ENCODE assay signal across 26 cellular contexts in genomic region chr5:140349244-140349643, GRCh38. TPM values are rescaled to one million over a fixed set of nuclear protein-coding genes. Genes with fewer than 3 reads are reported as not detected.
DNase-seq lines count a peak whose midpoint lies in the region; ATAC-seq and TF ChIP-seq lines count a peak whose summit lies in the region.
"Had no signal": no experiment of that assay in that cellular context is flagged by ENCODE, and none has a peak within 500 bp of the region (broad histone marks: within the 10 kb centered on the region; RNA-seq: fewer than 3 reads in every experiment).

No MANE protein-coding gene starts in this region.

- H3K36me3 Mint-ChIP-seq in T-cell: no peaks in the 10 kb centered on the region
- H3K36me3 Mint-ChIP-seq: naive thymus-derived CD8-positive, alpha-beta T cell had no signal

- H3K9me3 ChIP-seq in MG63 (no peaks in the 10 kb centered on the region), mucosa of rectum (ENCODE audit: control insufficient read depth in 2 of 2, low read length in 2 of 2) (no peaks in the 10 kb centered on the region), upper lobe of right lung (no peaks in the 10 kb centered on the region)
- H3K9me3 ChIP-seq: A549, esophagus muscularis mucosa, heart right ventricle, pancreas, vagina had no signal

- no peak overlapping the region for H3K27ac Mint-ChIP-seq in T-cell

- CTCF ChIA-PET in T-cell (lab: Charles Lee): interaction anchor here (0.7 to 1.6 kb wide), 3 partner anchors 14 to 105 kb away, joined by 3 to 10 read pairs (median 5); no protein-coding TSS in a partner anchor

- H3K27ac ChIP-seq in mucosa of rectum (ENCODE audit: low read depth in 2 of 2, low read length in 2 of 2) (peak overlapping the region; percentile 71 to 74), upper lobe of right lung (no peak overlapping the region)
- H3K27ac ChIP-seq: A549, esophagus muscularis mucosa, heart right ventricle, HL-60, pancreas, vagina had no signal

- H3K27me3 ChIP-seq in MG63: no peaks in the 10 kb centered on the region
- no peaks in the 10 kb centered on the region for H3K27me3 ChIP-seq in mucosa of rectum (ENCODE audit: control insufficient read depth in 2 of 2, insufficient read depth in 2 of 2, low read length in 2 of 2)
- no peaks in the 10 kb centered on the region for H3K27me3 ChIP-seq in upper lobe of right lung
- H3K27me3 ChIP-seq: esophagus muscularis mucosa, heart right ventricle, pancreas, vagina had no signal

- ATAC-seq in esophagus mucosa: peak; percentile 47
- ATAC-seq in upper lobe of right lung: no peak
- no peak for ATAC-seq in GM19397 (IDR thresholded peaks at IDR 0.05; ENCODE audit: unreplicated experiment)
- no peak for ATAC-seq in T-cell (replicated peaks in 1 of 4)
- ATAC-seq: A549; heart right ventricle; naive thymus-derived CD8-positive, alpha-beta T cell; pancreas had no signal

- DNase-seq in AG10803 (ENCODE audit: low read depth) (peak; percentile 31), MG63 (peak; percentile 85), upper lobe of right lung (no peak), T-cell (no peak), HUDEP-2 (lab: John Stamatoyannopoulos, UW; ENCODE audit: unreplicated experiment in 76 of 76) (no peak)
- DNase-seq: activated gamma-delta T cell; amniotic stem cell; DMS 273 treated with DMSO at 0.1 percent for 48 hours; heart right ventricle; naive thymus-derived CD8-positive, alpha-beta T cell; NCI-H2029; NCI-H446 treated with DMSO at 0.1 percent for 48 hours; pancreas; SHP77; stimulated activated CD4-positive, alpha-beta T cell treated with anti-CD3 and anti-CD28 coated beads, Interleukin-4, amount 100 ng/mL, for 1 hour had no signal

- TF ChIP-seq CTCF in AG10803 (conservative IDR thresholded peaks at IDR 0.05; ENCODE audit: low read length): no peak
- no peak for TF ChIP-seq CTCF in upper lobe of right lung (IDR thresholded peaks at IDR 0.05)

- H3K4me3 ChIP-seq in AG10803 (ENCODE audit: low read length) (no peak overlapping the region), MG63 (no peak overlapping the region), mucosa of rectum (ENCODE audit: low read length in 2 of 2) (no peak overlapping the region), upper lobe of right lung (no peak overlapping the region)
- H3K4me3 ChIP-seq: A549, esophagus muscularis mucosa, heart right ventricle, lung, pancreas, skin epidermis, vagina had no signal

- H3K27me3 Mint-ChIP-seq in T-cell: peaks cover 0 to 11% of the 10 kb centered on the region in 2 donors

- H3K9ac ChIP-seq in mucosa of rectum (ENCODE audit: low read depth in 1 of 2, low read length in 2 of 2): no peak overlapping the region

- intact Hi-C loops in upper lobe of right lung (cut with DNase I): loop anchor here (5.0 kb wide), 1 partner anchor 107 kb away; no protein-coding TSS in a partner anchor

- no peak overlapping the region for H3K4me3 Mint-ChIP-seq in T-cell
- H3K4me3 Mint-ChIP-seq: CD14-positive monocyte; naive thymus-derived CD8-positive, alpha-beta T cell had no signal

- H3K4me1 ChIP-seq in mucosa of rectum (ENCODE audit: control insufficient read depth in 2 of 2, insufficient read depth in 2 of 2, low read length in 2 of 2) (peaks cover 26 to 43% of the 10 kb centered on the region in 2 donors), upper lobe of right lung (peaks cover 18% of the 10 kb centered on the region)

- POLR2A ChIA-PET in T-cell (lab: Charles Lee): no interaction called here

- H3K36me3 ChIP-seq in MG63 (peaks cover 14% of the 10 kb centered on the region), mucosa of rectum (ENCODE audit: control insufficient read depth in 2 of 2, insufficient read depth in 2 of 2, low read length in 2 of 2) (no peaks in the 10 kb centered on the region), upper lobe of right lung (no peaks in the 10 kb centered on the region)
- H3K36me3 ChIP-seq: pancreas, vagina had no signal

- H3K9me3 Mint-ChIP-seq in T-cell: no peaks in the 10 kb centered on the region
- H3K9me3 Mint-ChIP-seq: naive thymus-derived CD8-positive, alpha-beta T cell had no signal

- H3K4me1 Mint-ChIP-seq in T-cell: peaks cover 22 to 27% (median 26%) of the 10 kb centered on the region in 3 donors

RNA-seq across cellular contexts. Expression of gene HBEGF, which starts 2.8 kb away (rescaled TPM):
- 27.9 and 40.0 TPM in 2 replicates for total RNA-seq in MG63 (2014; rRNA removed; shearing (Covaris generic); ENCODE audit: low replicate concordance)
- 62.1 TPM for total RNA-seq in esophagus mucosa
- 44.3 TPM for total RNA-seq in upper lobe of right lung
- total RNA-seq in T-cell: 1 to 10 TPM in 3 of 5 donors, under 1 TPM in 2; 0.47 to 2.8 (median 1.9) TPM

RNA-seq across cellular contexts. Expression of gene SLC4A9, which starts 10.8 kb away (rescaled TPM):
- total RNA-seq in MG63 (2014; rRNA removed; shearing (Covaris generic); ENCODE audit: low replicate concordance): not detected in 2 replicates
- 0.08 TPM for total RNA-seq in esophagus mucosa
- total RNA-seq in upper lobe of right lung: 0.23 TPM
- under 1 TPM in 1 of 5 donors, not detected in 4; 0.18 TPM for total RNA-seq in T-cell
- total RNA-seq: dermis microvascular lymphatic vessel endothelial cell; esophagus muscularis mucosa; naive thymus-derived CD8-positive, alpha-beta T cell had no signal

RNA-seq across cellular contexts. Expression of gene PFDN1, which starts 46.3 kb away (rescaled TPM):
- 240 and 304 TPM in 2 replicates for total RNA-seq in MG63 (2014; rRNA removed; shearing (Covaris generic); ENCODE audit: low replicate concordance)
- total RNA-seq in esophagus mucosa: 33.5 TPM
- total RNA-seq in upper lobe of right lung: 54.0 TPM
- 10 to 100 TPM; 26.9 to 32.2 (median 28.1) TPM for total RNA-seq in T-cell

RNA-seq across cellular contexts. Expression of gene ANKHD1, which starts 52.4 kb away (rescaled TPM):
- total RNA-seq in MG63 (2014; rRNA removed; shearing (Covaris generic); ENCODE audit: low replicate concordance): 38.6 and 72.6 TPM in 2 replicates
- total RNA-seq in esophagus mucosa: 73.1 TPM
- total RNA-seq in upper lobe of right lung: 120 TPM
- total RNA-seq in T-cell: 100 to 1,000 TPM; 184 to 220 (median 203) TPM

Comparison
In these comparisons a context has a peak if more than half of its experiments do, and no peak if none do; other contexts are left out.
1. DNase-seq: peak in AG10803 (single experiment) and MG63 (single experiment); none in upper lobe of right lung (single experiment), T-cell (0 of 34) and HUDEP-2 (0 of 76).